25 cellular contexts compared by ENCODE assay signal in the genomic region with DNA sequence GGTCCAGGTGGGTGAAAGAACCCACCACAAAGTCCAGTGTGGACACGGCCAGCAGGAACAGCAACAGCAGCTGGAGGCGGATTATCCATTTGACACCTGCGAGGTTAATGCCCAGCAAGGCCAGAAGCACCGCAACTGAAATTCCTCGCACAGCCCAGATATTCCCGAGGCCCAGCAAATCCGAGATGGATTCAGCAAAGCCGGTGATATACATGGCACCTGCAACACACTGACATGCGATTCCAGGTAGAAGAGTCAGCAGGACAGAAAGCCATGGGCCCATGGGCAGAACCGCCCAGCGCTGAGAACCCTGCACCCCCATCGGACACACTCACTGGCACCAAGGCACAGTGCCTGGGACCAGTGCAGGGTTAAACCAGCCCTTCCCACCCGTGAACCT. TPM values are rescaled to one million over a fixed set of nuclear protein-coding genes. Genes with fewer than 3 reads are reported as not detected.
"Had no signal": no experiment of that assay in that cellular context is flagged by ENCODE, and none has a peak within 500 bp of the region (broad histone marks: within the 10 kb centered on the region; RNA-seq: fewer than 3 reads in every experiment).

No MANE protein-coding gene starts in this region.

- H3K27ac ChIP-seq: coronary artery, dorsolateral prefrontal cortex, esophagus squamous epithelium, gastrocnemius medialis, heart right ventricle, left lung had no signal

- H3K27ac Mint-ChIP-seq: memory B cell had no signal

- FAIRE-seq: colon, endothelial cell of umbilical vein, islet of Langerhans, keratinocyte had no signal

- H3K27me3 ChIP-seq: dorsolateral prefrontal cortex, esophagus squamous epithelium, gastrocnemius medialis, heart right ventricle, left lung had no signal

- DNase-seq: dermis blood vessel endothelial cell; dorsolateral prefrontal cortex; effector CD4-positive, alpha-beta T cell; effector memory CD4-positive, alpha-beta T cell; esophagus squamous epithelium; foreskin fibroblast; foreskin melanocyte; gastrocnemius medialis; glutamatergic neuron; heart right ventricle; hippocampal formation; left cardiac atrium; left lung; left ventricle myocardium superior; mammary epithelial cell; mesendoderm; midbrain had no signal

- ATAC-seq: gastrocnemius medialis, heart right ventricle, left cardiac atrium, left lung, left ventricle myocardium superior had no signal

- H3K27me3 Mint-ChIP-seq: memory B cell had no signal

- H3K4me3 Mint-ChIP-seq: memory B cell had no signal

- H3K9me3 ChIP-seq: esophagus squamous epithelium, gastrocnemius medialis had no signal

- H3K36me3 ChIP-seq: esophagus squamous epithelium, gastrocnemius medialis, heart right ventricle, left lung had no signal

- H3K4me1 ChIP-seq: esophagus squamous epithelium, gastrocnemius medialis, left lung had no signal

- H3K4me3 ChIP-seq: coronary artery, dorsolateral prefrontal cortex, esophagus squamous epithelium, gastrocnemius medialis, heart right ventricle, left lung, lung had no signal

RNA-seq across cellular contexts. Expression of a gene that starts 34.8 kb away (rescaled TPM):
- total RNA-seq: mononuclear cell had no signal
